ENCODE assay signal across 1 cellular context in genomic region chr3:40213556-40213955, GRCh38.
TF ChIP-seq lines count a peak whose summit lies in the region.

No MANE protein-coding gene starts in this region.

TF ChIP-seq in K562, 482 proteins besides CTCF, POLR2A, EP300 and RAD21 (continued from another document):
- TF ChIP-seq ARID3B (CRISPR knock-in tag; IDR thresholded peaks at IDR 0.05; ENCODE audit: borderline replicate concordance) (no peak), NR0B1 (IDR thresholded peaks at IDR 0.05; ENCODE audit: partially characterized antibody) (no peak), BMI1 (IDR thresholded peaks at IDR 0.05; ENCODE audit: low read length) (no peak), AFF1 (IDR thresholded peaks at IDR 0.05; ENCODE audit: low read depth in 1 of 2, partially characterized antibody in 2 of 2) (no peak), ZNF41 (CRISPR knock-in tag; conservative IDR thresholded peaks at IDR 0.05) (no peak)
